In genomic region chr1:181023265-181024057, GRCh38 we compare ENCODE assay signal across 8 cellular contexts. TPM values are rescaled to one million over a fixed set of nuclear protein-coding genes. Genes with fewer than 3 reads are reported as not detected.
A peak's percentile ranks its signal among the peaks of the same experiment; 100 is the strongest.
DNase-seq lines count a peak whose midpoint lies in the region; ATAC-seq, FAIRE-seq and TF ChIP-seq lines count a peak whose summit lies in the region.

No MANE protein-coding gene starts in this region.

- H3K9me3 ChIP-seq in A549 (no peaks in the 10 kb centered on the region), mononuclear cell (ENCODE audit: low read depth, low read length) (no peaks in the 10 kb centered on the region)

- WGBS in A549 (ENCODE audit: missing lambda C conversion rate): 69% methylated on average over 10 of the region's 10 CpGs

- no peaks in the 10 kb centered on the region for H3K36me3 ChIP-seq in GM23338 (ENCODE audit: insufficient read depth)

- H3K4me1 ChIP-seq in A549 (peaks cover 11% of the 10 kb centered on the region; the same call in 2 of the 3 replicates), GM23338 (ENCODE audit: insufficient read depth) (peaks cover 19% of the 10 kb centered on the region), mononuclear cell (ENCODE audit: insufficient read depth, low read length) (peaks cover 36% of the 10 kb centered on the region)

- no peak for FAIRE-seq in A549 (lab: Jason Lieb, UNC)

- TF ChIP-seq POLR2A in A549 (IDR thresholded peaks at IDR 0.05; ENCODE audit: low read length): no peak

- POLR2A ChIA-PET in A549 (lab: Yijun Ruan, JAX): interaction anchor here (0.7 to 2.1 kb wide), 6 partner anchors 10 to 838 kb away, joined by 3 to 10 read pairs (median 7); partner anchors contain the start of gene IER5

- TF ChIP-seq CTCF in A549 (IDR thresholded peaks at IDR 0.05) (no peak), GM23338 (conservative IDR thresholded peaks at IDR 0.05; ENCODE audit: low read depth in 2 of 2) (no peak), astrocyte of the cerebellum (IDR thresholded peaks at IDR 0.05; ENCODE audit: low read depth, low read length, missing control alignments) (no peak)

- no peak for TF ChIP-seq EP300 in A549 (IDR thresholded peaks at IDR 0.05)

- peak overlapping the region; percentile 99 for H3K4me3 Mint-ChIP-seq in GM23338

- H3K4me2 ChIP-seq in A549 (peak overlapping the region; percentile 85), GM23338 (peak overlapping the region; percentile 88)

- DNase-seq in A549 (ENCODE audit: low read depth in 1 of 2, low spot score in 1 of 2) (no peak), GM23338 (ENCODE audit: low spot score) (no peak), astrocyte of the cerebellum (ENCODE audit: low read depth) (no peak), head of caudate nucleus (no peak), ureter (ENCODE audit: low spot score) (no peak)
- no peak for DNase-seq in central memory CD4-positive, alpha-beta T cell

- in situ Hi-C loops in astrocyte of the cerebellum (cut with HindIII; ENCODE audit: low sequenced_read_pairs): loop anchor here (25.0 kb wide), 1 partner anchor 111 kb away; the partner anchor contains the start of gene KIAA1614

- H3K9me2 ChIP-seq in GM23338 (ENCODE audit: insufficient read depth): 0 out of 2 replicates have a peak, but pooled peaks cover 2% of the 10 kb centered on the region

- H4K20me1 ChIP-seq in GM23338 (replicated peaks; ENCODE audit: insufficient read depth): peaks cover 30% of the 10 kb centered on the region

- ATAC-seq in A549 (no peak), GM23338 (no peak), HG03097 (IDR thresholded peaks at IDR 0.05; ENCODE audit: low FRiP score, unreplicated experiment) (no peak)

- peaks cover 38% of the 10 kb centered on the region for H3K79me2 ChIP-seq in GM23338 (replicated peaks; ENCODE audit: insufficient read depth)

- H3K4me1 Mint-ChIP-seq in GM23338: peaks cover 15% of the 10 kb centered on the region

- H3K27ac Mint-ChIP-seq in GM23338: peak overlapping the region; percentile 98; the same call in 1 of the 2 replicates

- H3K9me3 Mint-ChIP-seq in GM23338: no peaks in the 10 kb centered on the region

- H3K4me3 ChIP-seq in A549 (peak overlapping the region; percentile 76), GM23338 (peak overlapping the region; percentile 99), astrocyte of the cerebellum (ENCODE audit: low read depth, low read length) (peak overlapping the region; percentile 92), mononuclear cell (ENCODE audit: low read length) (peak overlapping the region; percentile 88)

- peak overlapping the region; percentile 5; the same call in 1 of the 2 replicates for H2AFZ ChIP-seq in GM23338

- intact Hi-C loops in head of caudate nucleus (cut with DNase I): loop anchor here (5.0 to 10.0 kb wide), 3 partner anchors 66 to 519 kb away; partner anchors contain the start of genes ACBD6 and KIAA1614

- TF ChIP-seq RAD21 in A549 (conservative IDR thresholded peaks at IDR 0.05 in 1 of 2, IDR thresholded peaks at IDR 0.05 in 1 of 2): no peak

- H3F3A ChIP-seq in GM23338 (replicated peaks; ENCODE audit: low read depth): no peaks in the 10 kb centered on the region

- H3K36me3 Mint-ChIP-seq in GM23338 (ENCODE audit: low read depth): peaks cover 6% of the 10 kb centered on the region; the same call in 2 of the 3 replicates

- H3K27me3 Mint-ChIP-seq in GM23338 (ENCODE audit: insufficient read depth, low read depth, poor library complexity): peaks cover 9% of the 10 kb centered on the region

- H3K27ac ChIP-seq in A549: peak overlapping the region; percentile 88 to 98
- no peak overlapping the region; the same call in 1 of the 2 replicates for H3K27ac ChIP-seq in GM23338 (ENCODE audit: low read depth)

- H3K27me3 ChIP-seq in GM23338 (ENCODE audit: insufficient read depth) (no peaks in the 10 kb centered on the region), mononuclear cell (ENCODE audit: insufficient read depth, low read length) (no peaks in the 10 kb centered on the region)

- CTCF ChIA-PET in A549 (lab: Yijun Ruan, JAX): interaction anchor here (0.6 to 3.4 kb wide), 7 partner anchors 9 to 120 kb away, joined by 3 to 19 read pairs (median 3); no protein-coding TSS in a partner anchor

TF ChIP-seq in A549, 52 proteins besides CTCF, POLR2A, EP300 and RAD21 (continues in another document):
- TF ChIP-seq EHMT2 (IDR thresholded peaks at IDR 0.05; ENCODE audit: low read depth) (no peak), EHF (CRISPR knock-in tag; IDR thresholded peaks at IDR 0.05) (no peak), RCOR1 (IDR thresholded peaks at IDR 0.05; ENCODE audit: low read depth, low read length) (no peak), SMC3 (IDR thresholded peaks at IDR 0.05) (no peak), JUN (IDR thresholded peaks at IDR 0.05) (no peak), RARB (CRISPR knock-in tag; IDR thresholded peaks at IDR 0.05) (no peak), HOXB13 (CRISPR knock-in tag; IDR thresholded peaks at IDR 0.05; ENCODE audit: low read depth) (no peak)
- TF ChIP-seq, protein P1, sequence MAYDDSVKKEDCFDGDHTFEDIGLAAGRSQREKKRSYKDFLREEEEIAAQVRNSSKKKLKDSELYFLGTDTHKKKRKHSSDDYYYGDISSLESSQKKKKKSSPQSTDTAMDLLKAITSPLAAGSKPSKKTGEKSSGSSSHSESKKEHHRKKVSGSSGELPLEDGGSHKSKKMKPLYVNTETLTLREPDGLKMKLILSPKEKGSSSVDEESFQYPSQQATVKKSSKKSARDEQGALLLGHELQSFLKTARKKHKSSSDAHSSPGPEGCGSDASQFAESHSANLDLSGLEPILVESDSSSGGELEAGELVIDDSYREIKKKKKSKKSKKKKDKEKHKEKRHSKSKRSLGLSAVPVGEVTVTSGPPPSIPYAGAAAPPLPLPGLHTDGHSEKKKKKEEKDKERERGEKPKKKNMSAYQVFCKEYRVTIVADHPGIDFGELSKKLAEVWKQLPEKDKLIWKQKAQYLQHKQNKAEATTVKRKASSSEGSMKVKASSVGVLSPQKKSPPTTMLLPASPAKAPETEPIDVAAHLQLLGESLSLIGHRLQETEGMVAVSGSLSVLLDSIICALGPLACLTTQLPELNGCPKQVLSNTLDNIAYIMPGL (CRISPR knock-in tag; IDR thresholded peaks at IDR 0.05; ENCODE audit: borderline replicate concordance): no peak

TF ChIP-seq in GM23338, 12 proteins besides CTCF, POLR2A, EP300 and RAD21 (continues in another document):
- TF ChIP-seq ZNF114 (CRISPR knock-in tag; IDR thresholded peaks at IDR 0.05): no peak
- TF ChIP-seq CREB1 (CRISPR knock-in tag; IDR thresholded peaks at IDR 0.05; ENCODE audit: low read depth): no peak
- no peak for TF ChIP-seq NANOG (IDR thresholded peaks at IDR 0.05; ENCODE audit: borderline replicate concordance)
- no peak for TF ChIP-seq EZH2phosphoT487 (IDR thresholded peaks at IDR 0.05; ENCODE audit: unreplicated experiment)
- TF ChIP-seq ZNF331 (CRISPR knock-in tag; IDR thresholded peaks at IDR 0.05; ENCODE audit: low read depth): no peak
- TF ChIP-seq JUNB (IDR thresholded peaks at IDR 0.05; ENCODE audit: unreplicated experiment): no peak
- no peak for TF ChIP-seq POLR2AphosphoS5 (IDR thresholded peaks at IDR 0.05; ENCODE audit: low read depth)
- no peak for TF ChIP-seq STAT1 (IDR thresholded peaks at IDR 0.05; ENCODE audit: unreplicated experiment)
- TF ChIP-seq, protein P2, sequence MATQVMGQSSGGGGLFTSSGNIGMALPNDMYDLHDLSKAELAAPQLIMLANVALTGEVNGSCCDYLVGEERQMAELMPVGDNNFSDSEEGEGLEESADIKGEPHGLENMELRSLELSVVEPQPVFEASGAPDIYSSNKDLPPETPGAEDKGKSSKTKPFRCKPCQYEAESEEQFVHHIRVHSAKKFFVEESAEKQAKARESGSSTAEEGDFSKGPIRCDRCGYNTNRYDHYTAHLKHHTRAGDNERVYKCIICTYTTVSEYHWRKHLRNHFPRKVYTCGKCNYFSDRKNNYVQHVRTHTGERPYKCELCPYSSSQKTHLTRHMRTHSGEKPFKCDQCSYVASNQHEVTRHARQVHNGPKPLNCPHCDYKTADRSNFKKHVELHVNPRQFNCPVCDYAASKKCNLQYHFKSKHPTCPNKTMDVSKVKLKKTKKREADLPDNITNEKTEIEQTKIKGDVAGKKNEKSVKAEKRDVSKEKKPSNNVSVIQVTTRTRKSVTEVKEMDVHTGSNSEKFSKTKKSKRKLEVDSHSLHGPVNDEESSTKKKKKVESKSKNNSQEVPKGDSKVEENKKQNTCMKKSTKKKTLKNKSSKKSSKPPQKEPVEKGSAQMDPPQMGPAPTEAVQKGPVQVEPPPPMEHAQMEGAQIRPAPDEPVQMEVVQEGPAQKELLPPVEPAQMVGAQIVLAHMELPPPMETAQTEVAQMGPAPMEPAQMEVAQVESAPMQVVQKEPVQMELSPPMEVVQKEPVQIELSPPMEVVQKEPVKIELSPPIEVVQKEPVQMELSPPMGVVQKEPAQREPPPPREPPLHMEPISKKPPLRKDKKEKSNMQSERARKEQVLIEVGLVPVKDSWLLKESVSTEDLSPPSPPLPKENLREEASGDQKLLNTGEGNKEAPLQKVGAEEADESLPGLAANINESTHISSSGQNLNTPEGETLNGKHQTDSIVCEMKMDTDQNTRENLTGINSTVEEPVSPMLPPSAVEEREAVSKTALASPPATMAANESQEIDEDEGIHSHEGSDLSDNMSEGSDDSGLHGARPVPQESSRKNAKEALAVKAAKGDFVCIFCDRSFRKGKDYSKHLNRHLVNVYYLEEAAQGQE (IDR thresholded peaks at IDR 0.05; ENCODE audit: unreplicated experiment): no peak

RNA-seq across cellular contexts. Expression of gene STX6, which starts 0.8 kb away (rescaled TPM):
- polyA plus RNA-seq in A549 (2011; rRNA removed): 17.7 and 19.2 TPM in 2 replicates
- 7.5 and 9.0 TPM in 2 replicates for polyA plus RNA-seq in A549 (2012; cell fraction: cytosol; rRNA removed)
- 6.0 and 8.0 TPM in 2 replicates for polyA plus RNA-seq in A549 (2012; cell fraction: nucleus; rRNA removed)
- polyA plus RNA-seq in A549 (2017; fragmentation: RNase III; extraction: RNeasy Plus Mini Kit Qiagen cat#74134 plus additional on column Dnase treatment): 18.2 to 21.5 TPM (median 20.6 TPM) in 3 replicates
- polyA minus RNA-seq in A549 (2011; rRNA and poly(A)+ RNA removed): 21.6 and 23.4 TPM in 2 replicates
- 42.1 and 44.5 TPM in 2 replicates for total RNA-seq in GM23338 (2014; rRNA removed; shearing (Covaris generic))
- polyA plus RNA-seq in GM23338 (2016; fragmentation: Nextera tagmentation; extraction: Ambion mirVana): 16.8 and 17.0 TPM in 2 replicates
- total RNA-seq in mononuclear cell: 9.7 TPM
- 35.4 TPM for total RNA-seq in ureter

RNA-seq across cellular contexts. Expression of gene MR1, which starts 10.3 kb away (rescaled TPM):
- polyA plus RNA-seq in A549 (2011; rRNA removed) (17.2 and 20.8 TPM in 2 replicates), A549 (2017; fragmentation: RNase III; extraction: RNeasy Plus Mini Kit Qiagen cat#74134 plus additional on column Dnase treatment) (8.3 to 10.7 TPM (median 9.1 TPM) in 3 replicates), GM23338 (2016; fragmentation: Nextera tagmentation; extraction: Ambion mirVana) (0.18 TPM in 1 of 2 replicates, not detected in the other)
- polyA plus RNA-seq in A549 (2012; cell fraction: cytosol; rRNA removed): 2.8 and 3.7 TPM in 2 replicates
- 2.5 and 2.8 TPM in 2 replicates for polyA plus RNA-seq in A549 (2012; cell fraction: nucleus; rRNA removed)
- polyA minus RNA-seq in A549 (2011; rRNA and poly(A)+ RNA removed): 17.2 and 21.9 TPM in 2 replicates
- total RNA-seq in GM23338 (2014; rRNA removed; shearing (Covaris generic)): not detected in 2 replicates
- total RNA-seq in mononuclear cell (19.2 TPM), ureter (54.4 TPM)

Comparison
In these comparisons a context has a peak if more than half of its experiments do, and no peak if none do; other contexts are left out.
1. RNA of gene MR1, which starts 10.3 kb away (total RNA-seq): 54.4 TPM in ureter (single experiment) and 19.2 TPM in mononuclear cell (single experiment); not detected in GM23338; every median in the first group is over 10 times any median in the second.
2. Peak in every context shown above with its lines, with median percentiles within 50 percentile points of each other: H3K4me3 ChIP-seq.